In genomic region chr1:219837274-219837993, GRCh38 we compare ENCODE assay signal across 9 cellular contexts.
DNase-seq lines count a peak whose midpoint lies in the region; ATAC-seq, FAIRE-seq and TF ChIP-seq lines count a peak whose summit lies in the region.
"Had no signal": no experiment of that assay in that cellular context is flagged by ENCODE, and none has a peak within 500 bp of the region (broad histone marks: within the 10 kb centered on the region; RNA-seq: fewer than 3 reads in every experiment).

No MANE protein-coding gene starts in this region.

- H3K4me2 ChIP-seq in K562 (ENCODE audit: insufficient read depth, low read length): peak overlapping the region; percentile 47
- H3K4me2 ChIP-seq in HepG2 (ENCODE audit: low read depth, low read length): no peak overlapping the region

- ATAC-seq in HG02571 (IDR thresholded peaks at IDR 0.05; ENCODE audit: unreplicated experiment): peak; percentile 59
- ATAC-seq in K562: peak; percentile 95
- ATAC-seq in HepG2: peak; percentile 87
- no peak for ATAC-seq in aorta (ENCODE audit: low FRiP score)
- ATAC-seq: activated T-cell treated with anti-CD3 and anti-CD28 coated beads, Interleukin-2, amount 50 U/mL, for 72 hours had no signal

- TF ChIP-seq POLR2A in K562 (conservative IDR thresholded peaks at IDR 0.05) (no peak), HepG2 (IDR thresholded peaks at IDR 0.05; ENCODE audit: insufficient read depth in 1 of 2, low read depth in 2 of 2, low read length in 2 of 2) (no peak)

- TF ChIP-seq EP300 in K562 (IDR thresholded peaks at IDR 0.05; ENCODE audit: low read length) (no peak), HepG2 (IDR thresholded peaks at IDR 0.05; ENCODE audit: low read depth in 2 of 2, low read length in 2 of 2) (no peak), HepG2 (CRISPR knock-in tag; IDR thresholded peaks at IDR 0.05; ENCODE audit: borderline replicate concordance) (no peak)

- 6% methylated on average over 7 of the region's 7 CpGs for WGBS in K562 (ENCODE audit: insufficient coverage, low coverage, missing lambda C conversion rate)
- whole genome bisulfite sequencing in HepG2 (ENCODE audit: low lambda C conversion rate): 24% methylated on average over 7 of the region's 7 CpGs
- 31 to 32% methylated on average over 7 of the region's 7 CpGs for WGBS in aorta, 2 donors

- POLR2A ChIA-PET in K562 (lab: Yijun Ruan, JAX) (no interaction called here), HepG2 (lab: Yijun Ruan, JAX) (no interaction called here)

- CTCF ChIA-PET in K562 (lab: Yijun Ruan, JAX; ENCODE audit: low intra/inter-chr PET ratio) (interaction anchor here (0.6 to 1.1 kb wide), 6 partner anchors 106 to 939 kb away, joined by 3 to 8 read pairs (median 4); no protein-coding TSS in a partner anchor), HepG2 (lab: Yijun Ruan, JAX; ENCODE audit: low intra/inter-chr PET ratio, low total read pairs) (no interaction called here)

- no peaks in the 10 kb centered on the region for H3K36me3 ChIP-seq in K562 (ENCODE audit: control insufficient read depth, insufficient read depth, low read length)
- no peaks in the 10 kb centered on the region for H3K36me3 ChIP-seq in HepG2 (replicated peaks in 1 of 2; ENCODE audit: control insufficient read depth in 1 of 2, insufficient read depth in 2 of 2, low read length in 2 of 2)
- no peaks in the 10 kb centered on the region for H3K36me3 ChIP-seq in aorta (ENCODE audit: control insufficient read depth in 1 of 2, insufficient read depth in 2 of 2, low read length in 1 of 2)

- H3K79me2 ChIP-seq in K562 (ENCODE audit: control insufficient read depth, insufficient read depth, low read length) (no peaks in the 10 kb centered on the region), HepG2 (ENCODE audit: insufficient read depth, low read length) (no peaks in the 10 kb centered on the region)

- in situ Hi-C loops in K562 (cut with MboI) (loop anchor here (10.0 kb wide), 1 partner anchor 937 kb away; no protein-coding TSS in a partner anchor), HepG2 (cut with HindIII; ENCODE audit: extremely low pct_ligation_motif_present, low pct_unique_long_range_greater_than_20kb) (loop anchor here (10.0 kb wide), 1 partner anchor 287 kb away; no protein-coding TSS in a partner anchor)

- H3K9me1 ChIP-seq in K562 (ENCODE audit: control insufficient read depth, insufficient read depth, low read length): no peaks in the 10 kb centered on the region

- H4K20me1 ChIP-seq in K562 (replicated peaks; ENCODE audit: control insufficient read depth, insufficient read depth, low read length) (no peaks in the 10 kb centered on the region), HepG2 (ENCODE audit: insufficient read depth, low read length) (no peaks in the 10 kb centered on the region)

- peak; percentile 93 for FAIRE-seq in K562 (lab: Jason Lieb, UNC)
- FAIRE-seq in HepG2 (lab: Jason Lieb, UNC): peak; percentile 94

- TF ChIP-seq CTCF in K562 (IDR thresholded peaks at IDR 0.05 in 2 of 3, conservative IDR thresholded peaks at IDR 0.05 in 1 of 3; ENCODE audit: insufficient read depth in 2 of 3, low read depth in 1 of 3, low read length in 3 of 3) (peak; percentile 69 to 91 (median 89)), HepG2 (CRISPR knock-in tag; IDR thresholded peaks at IDR 0.05) (peak; percentile 87)

- intact Hi-C loops in K562 (cut with micrococcal nuclease) (loop anchor here (1.0 to 10.0 kb wide), 11 partner anchors 69 to 939 kb away; partner anchors contain the start of gene BPNT1), HepG2 (cut with micrococcal nuclease; ENCODE audit: unreplicated experiment) (loop anchor here (1.0 to 10.0 kb wide), 6 partner anchors 45 to 377 kb away; partner anchors contain the start of gene SLC30A10), aorta (cut with DNase I) (no loop called here)

- no TSS peak for BruUV-seq in K562 (replicated peaks; lab: Mats Ljungman, UMichigan)
- no TSS peak for BruUV-seq in HepG2 (replicated peaks; lab: Mats Ljungman, UMichigan)

- peak; percentile 31 for DNase-seq in GDM1 (lab: John Stamatoyannopoulos, UW)
- peak; percentile 67 for DNase-seq in NCI-H345 treated with DMSO at 0.1 percent for 48 hours (lab: John Stamatoyannopoulos, UW; ENCODE audit: unreplicated experiment)
- DNase-seq in K562 (ENCODE audit: extremely low read depth in 1 of 4, low spot score in 3 of 4): peak; percentile 57 to 87 (median 66)
- DNase-seq in HepG2 (ENCODE audit: low spot score): peak; percentile 59
- no peak for DNase-seq in NK-92 treated with Interleukin-12 subunit alpha and Interleukin-12 subunit beta, amount 100 ng/mL, for 24 hours (lab: John Stamatoyannopoulos, UW)
- no peak for DNase-seq in GM19238 (ENCODE audit: insufficient read length, low spot score)
- no peak for DNase-seq in aorta

- H3K9me3 ChIP-seq in K562 (replicated peaks; ENCODE audit: control insufficient read depth, insufficient read depth, low read depth, low read length) (no peaks in the 10 kb centered on the region), HepG2 (ENCODE audit: low read length) (no peaks in the 10 kb centered on the region), aorta (ENCODE audit: control insufficient read depth, low read length) (no peaks in the 10 kb centered on the region)

- no peak overlapping the region for H3K27ac ChIP-seq in K562 (ENCODE audit: extremely low read depth, low read depth, low read length)
- no peak overlapping the region for H3K27ac ChIP-seq in HepG2 (ENCODE audit: extremely low read length, insufficient read depth, low read length)
- H3K27ac ChIP-seq in aorta (ENCODE audit: low read depth in 1 of 2, low read length in 2 of 2): no peak overlapping the region

- H3K4me1 ChIP-seq in K562 (replicated peaks in 1 of 2; ENCODE audit: control insufficient read depth in 2 of 2, insufficient read depth in 2 of 2, low read length in 2 of 2) (peaks cover 6 to 9% of the 10 kb centered on the region in 2 experiments), HepG2 (ENCODE audit: insufficient read depth, low read length) (peaks cover 9% of the 10 kb centered on the region), aorta (ENCODE audit: control insufficient read depth in 1 of 2, insufficient read depth in 2 of 2, low read length in 2 of 2) (no peaks in the 10 kb centered on the region)

- H3K9ac ChIP-seq in K562 (ENCODE audit: insufficient read depth in 1 of 2, low read depth in 2 of 2, low read length in 2 of 2) (peak overlapping the region in 1 of 2 experiments; percentile 41; a peak in 2 of 4 replicates), HepG2 (ENCODE audit: insufficient read depth, low read depth, low read length) (no peak overlapping the region)

- peak; percentile 93 to 97 for TF ChIP-seq RAD21 in K562 (CRISPR knock-in tag; conservative IDR thresholded peaks at IDR 0.05 in 1 of 2, IDR thresholded peaks at IDR 0.05 in 1 of 2)
- peak; percentile 77 for TF ChIP-seq RAD21 in HepG2 (CRISPR knock-in tag; IDR thresholded peaks at IDR 0.05)

- peak overlapping the region; percentile 89 for H2AFZ ChIP-seq in K562 (ENCODE audit: low read depth, low read length)
- no peak overlapping the region for H2AFZ ChIP-seq in HepG2 (ENCODE audit: low read length)

- no peak overlapping the region for H3K4me3 ChIP-seq in K562
- H3K4me3 ChIP-seq in HepG2 (replicated peaks in 1 of 3; ENCODE audit: insufficient read depth in 1 of 3, low read depth in 2 of 3, low read length in 3 of 3): no peak overlapping the region
- H3K4me3 ChIP-seq in aorta (ENCODE audit: low read length in 2 of 2): no peak overlapping the region

- H3K27me3 ChIP-seq in K562 (ENCODE audit: control insufficient read depth in 2 of 2, insufficient read depth in 2 of 2, low read length in 2 of 2): peaks cover 10 to 11% of the 10 kb centered on the region in 2 experiments; a peak in 4 of 5 replicates
- 0 out of 5 replicates have a peak, but pooled peaks cover 0 to 4% of the 10 kb centered on the region in 2 experiments for H3K27me3 ChIP-seq in HepG2 (ENCODE audit: control insufficient read depth in 1 of 2, insufficient read depth in 2 of 2, low read length in 2 of 2)
- no peaks in the 10 kb centered on the region for H3K27me3 ChIP-seq in aorta (ENCODE audit: control insufficient read depth in 1 of 2, insufficient read depth in 2 of 2, low read length in 1 of 2)

TF ChIP-seq in HepG2, 621 proteins besides CTCF, POLR2A, EP300 and RAD21 (continues in another document):
- TF ChIP-seq ZNF317 (CRISPR knock-in tag; IDR thresholded peaks at IDR 0.05) (no peak), ZNF761 (CRISPR knock-in tag; conservative IDR thresholded peaks at IDR 0.05) (no peak), NFKB2 (CRISPR knock-in tag; IDR thresholded peaks at IDR 0.05; ENCODE audit: borderline replicate concordance) (no peak), SCMH1 (CRISPR knock-in tag; IDR thresholded peaks at IDR 0.05; ENCODE audit: borderline replicate concordance) (no peak), MAF1 (CRISPR knock-in tag; IDR thresholded peaks at IDR 0.05; ENCODE audit: borderline replicate concordance) (no peak), ZNF138 (CRISPR knock-in tag; IDR thresholded peaks at IDR 0.05; ENCODE audit: low read depth) (no peak), ZC3H4 (CRISPR knock-in tag; IDR thresholded peaks at IDR 0.05; ENCODE audit: borderline replicate concordance) (no peak), CAMTA2 (CRISPR knock-in tag; IDR thresholded peaks at IDR 0.05; ENCODE audit: borderline replicate concordance) (no peak), NR2F2 (IDR thresholded peaks at IDR 0.05; ENCODE audit: borderline replicate concordance, low read depth) (no peak), ZFY (CRISPR knock-in tag; IDR thresholded peaks at IDR 0.05) (no peak)
- TF ChIP-seq, protein P1, sequence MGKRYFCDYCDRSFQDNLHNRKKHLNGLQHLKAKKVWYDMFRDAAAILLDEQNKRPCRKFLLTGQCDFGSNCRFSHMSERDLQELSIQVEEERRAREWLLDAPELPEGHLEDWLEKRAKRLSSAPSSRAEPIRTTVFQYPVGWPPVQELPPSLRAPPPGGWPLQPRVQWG (CRISPR knock-in tag; IDR thresholded peaks at IDR 0.05; ENCODE audit: borderline replicate concordance, low read depth): no peak

Comparison
In these comparisons a context has a peak if more than half of its experiments do, and no peak if none do; other contexts are left out.
1. DNase-seq: peak in GDM1 (single experiment), NCI-H345 treated with DMSO at 0.1 percent for 48 hours (single experiment), K562 (4 of 4) and HepG2 (single experiment); none in NK-92 treated with Interleukin-12 subunit alpha and Interleukin-12 subunit beta, amount 100 ng/mL, for 24 hours (single experiment), GM19238 (single experiment) and aorta (0 of 2).
2. intact Hi-C loops: an anchor here in K562 (1.0 to 10.0 kb wide) and HepG2 (1.0 to 10.0 kb wide); none called in aorta.